Comparison of ENCODE assay signal across 1 cellular context in the genomic region with DNA sequence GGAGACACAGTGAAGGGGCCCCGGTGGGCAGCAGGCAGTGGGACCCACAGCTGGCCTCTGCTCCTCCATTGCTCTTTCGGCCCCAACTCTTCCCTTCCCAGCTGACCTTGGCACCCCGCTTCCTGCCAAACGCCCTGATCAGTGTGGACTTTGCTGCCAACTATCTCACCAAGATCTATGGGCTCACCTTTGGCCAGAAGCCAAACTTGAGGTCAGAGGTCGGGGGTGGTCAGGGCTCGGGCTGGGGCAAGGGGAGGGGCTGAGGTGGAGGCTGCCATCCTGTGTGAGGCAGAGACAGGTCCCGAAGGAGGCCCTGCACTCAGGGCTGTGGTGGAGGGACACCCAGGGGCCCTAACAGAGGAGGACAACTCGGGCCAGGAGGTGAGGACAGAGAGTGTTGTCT.
TF ChIP-seq lines count a peak whose summit lies in the region.

No MANE protein-coding gene starts in this region.

TF ChIP-seq in HepG2, 621 proteins besides CTCF, POLR2A, EP300 and RAD21 (continued from another document and continues in another):
- no peak for TF ChIP-seq ZNF343 (CRISPR knock-in tag; IDR thresholded peaks at IDR 0.05)
- TF ChIP-seq NRL (CRISPR knock-in tag; IDR thresholded peaks at IDR 0.05; ENCODE audit: borderline replicate concordance) = no peak
- no peak for TF ChIP-seq RELA (CRISPR knock-in tag; IDR thresholded peaks at IDR 0.05)
- TF ChIP-seq ZFX (CRISPR knock-in tag; IDR thresholded peaks at IDR 0.05; ENCODE audit: low read depth) = 0 out of 2 replicates have a peak, but pooled peaks have one; percentile 34
- no peak for TF ChIP-seq ELK4 (CRISPR knock-in tag; IDR thresholded peaks at IDR 0.05; ENCODE audit: borderline replicate concordance)
- no peak for TF ChIP-seq PAX8 (CRISPR knock-in tag; IDR thresholded peaks at IDR 0.05; ENCODE audit: borderline replicate concordance)
- peak; percentile 91 for TF ChIP-seq NR2F6 (IDR thresholded peaks at IDR 0.05)
- peak; percentile 94 for TF ChIP-seq NR2F6 (CRISPR knock-in tag; IDR thresholded peaks at IDR 0.05)
- no peak for TF ChIP-seq SIN3B (IDR thresholded peaks at IDR 0.05; ENCODE audit: low read length)
- TF ChIP-seq TEAD3 (CRISPR knock-in tag; optimal IDR thresholded peaks at IDR 0.05; ENCODE audit: borderline replicate concordance) = no peak
- TF ChIP-seq ZEB1 (IDR thresholded peaks at IDR 0.05; ENCODE audit: insufficient replicate concordance, low read depth) = no peak
- peak; percentile 59; the same call in 1 of the 2 replicates for TF ChIP-seq MEIS1 (CRISPR knock-in tag; IDR thresholded peaks at IDR 0.05; ENCODE audit: borderline replicate concordance)
- TF ChIP-seq, protein P1, sequence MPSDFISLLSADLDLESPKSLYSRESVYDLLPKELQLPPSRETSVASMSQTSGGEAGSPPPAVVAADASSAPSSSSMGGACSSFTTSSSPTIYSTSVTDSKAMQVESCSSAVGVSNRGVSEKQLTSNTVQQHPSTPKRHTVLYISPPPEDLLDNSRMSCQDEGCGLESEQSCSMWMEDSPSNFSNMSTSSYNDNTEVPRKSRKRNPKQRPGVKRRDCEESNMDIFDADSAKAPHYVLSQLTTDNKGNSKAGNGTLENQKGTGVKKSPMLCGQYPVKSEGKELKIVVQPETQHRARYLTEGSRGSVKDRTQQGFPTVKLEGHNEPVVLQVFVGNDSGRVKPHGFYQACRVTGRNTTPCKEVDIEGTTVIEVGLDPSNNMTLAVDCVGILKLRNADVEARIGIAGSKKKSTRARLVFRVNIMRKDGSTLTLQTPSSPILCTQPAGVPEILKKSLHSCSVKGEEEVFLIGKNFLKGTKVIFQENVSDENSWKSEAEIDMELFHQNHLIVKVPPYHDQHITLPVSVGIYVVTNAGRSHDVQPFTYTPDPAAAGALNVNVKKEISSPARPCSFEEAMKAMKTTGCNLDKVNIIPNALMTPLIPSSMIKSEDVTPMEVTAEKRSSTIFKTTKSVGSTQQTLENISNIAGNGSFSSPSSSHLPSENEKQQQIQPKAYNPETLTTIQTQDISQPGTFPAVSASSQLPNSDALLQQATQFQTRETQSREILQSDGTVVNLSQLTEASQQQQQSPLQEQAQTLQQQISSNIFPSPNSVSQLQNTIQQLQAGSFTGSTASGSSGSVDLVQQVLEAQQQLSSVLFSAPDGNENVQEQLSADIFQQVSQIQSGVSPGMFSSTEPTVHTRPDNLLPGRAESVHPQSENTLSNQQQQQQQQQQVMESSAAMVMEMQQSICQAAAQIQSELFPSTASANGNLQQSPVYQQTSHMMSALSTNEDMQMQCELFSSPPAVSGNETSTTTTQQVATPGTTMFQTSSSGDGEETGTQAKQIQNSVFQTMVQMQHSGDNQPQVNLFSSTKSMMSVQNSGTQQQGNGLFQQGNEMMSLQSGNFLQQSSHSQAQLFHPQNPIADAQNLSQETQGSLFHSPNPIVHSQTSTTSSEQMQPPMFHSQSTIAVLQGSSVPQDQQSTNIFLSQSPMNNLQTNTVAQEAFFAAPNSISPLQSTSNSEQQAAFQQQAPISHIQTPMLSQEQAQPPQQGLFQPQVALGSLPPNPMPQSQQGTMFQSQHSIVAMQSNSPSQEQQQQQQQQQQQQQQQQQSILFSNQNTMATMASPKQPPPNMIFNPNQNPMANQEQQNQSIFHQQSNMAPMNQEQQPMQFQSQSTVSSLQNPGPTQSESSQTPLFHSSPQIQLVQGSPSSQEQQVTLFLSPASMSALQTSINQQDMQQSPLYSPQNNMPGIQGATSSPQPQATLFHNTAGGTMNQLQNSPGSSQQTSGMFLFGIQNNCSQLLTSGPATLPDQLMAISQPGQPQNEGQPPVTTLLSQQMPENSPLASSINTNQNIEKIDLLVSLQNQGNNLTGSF (CRISPR knock-in tag; IDR thresholded peaks at IDR 0.05) = no peak
- TF ChIP-seq ZFP62 (CRISPR knock-in tag; IDR thresholded peaks at IDR 0.05) = no peak
- no peak for TF ChIP-seq HNF1A (IDR thresholded peaks at IDR 0.05; ENCODE audit: low read depth)
- TF ChIP-seq HNF1A (CRISPR knock-in tag; IDR thresholded peaks at IDR 0.05; ENCODE audit: borderline replicate concordance) = no peak
- no peak for TF ChIP-seq DMAP1 (CRISPR knock-in tag; IDR thresholded peaks at IDR 0.05)
- TF ChIP-seq ZNF777 (CRISPR knock-in tag; IDR thresholded peaks at IDR 0.05) = no peak
- no peak for TF ChIP-seq ZNF850 (CRISPR knock-in tag; conservative IDR thresholded peaks at IDR 0.05)
- peak; percentile 63 for TF ChIP-seq MED1 (CRISPR knock-in tag; IDR thresholded peaks at IDR 0.05)
- no peak for TF ChIP-seq ZSCAN20 (CRISPR knock-in tag; IDR thresholded peaks at IDR 0.05; ENCODE audit: borderline replicate concordance)
- TF ChIP-seq THAP7 (CRISPR knock-in tag; IDR thresholded peaks at IDR 0.05) = no peak
- TF ChIP-seq BHLHE40 (IDR thresholded peaks at IDR 0.05; ENCODE audit: low read length) = no peak
- no peak for TF ChIP-seq ZNF282 (IDR thresholded peaks at IDR 0.05; ENCODE audit: partially characterized antibody)
- no peak for TF ChIP-seq ZNF3 (CRISPR knock-in tag; IDR thresholded peaks at IDR 0.05)
- TF ChIP-seq RFX1 (IDR thresholded peaks at IDR 0.05) = no peak
- TF ChIP-seq ZNF598 (CRISPR knock-in tag; IDR thresholded peaks at IDR 0.05; ENCODE audit: borderline replicate concordance) = no peak
- no peak for TF ChIP-seq PRPF4 (IDR thresholded peaks at IDR 0.05; ENCODE audit: low read depth, low read length, poor library complexity, severe bottlenecking)
- no peak for TF ChIP-seq CCAR2 (optimal IDR thresholded peaks at IDR 0.05; ENCODE audit: low read depth, low read length)
- 0 out of 2 replicates have a peak, but pooled peaks have one; percentile 37 for TF ChIP-seq TARDBP (CRISPR knock-in tag; IDR thresholded peaks at IDR 0.05)
- TF ChIP-seq SPEN (CRISPR knock-in tag; IDR thresholded peaks at IDR 0.05; ENCODE audit: low read depth) = peak; percentile 43; the same call in 1 of the 2 replicates
- no peak for TF ChIP-seq ARID3A (IDR thresholded peaks at IDR 0.05; ENCODE audit: low read depth, low read length)
- TF ChIP-seq ZNF766 (CRISPR knock-in tag; IDR thresholded peaks at IDR 0.05; ENCODE audit: borderline replicate concordance) = no peak
- peak; percentile 65; the same call in 1 of the 2 replicates for TF ChIP-seq ZNF609 (CRISPR knock-in tag; IDR thresholded peaks at IDR 0.05; ENCODE audit: borderline replicate concordance)
- peak; percentile 51 for TF ChIP-seq ARID5B (CRISPR knock-in tag; IDR thresholded peaks at IDR 0.05)
- no peak for TF ChIP-seq ZNF510 (CRISPR knock-in tag; IDR thresholded peaks at IDR 0.05; ENCODE audit: low read depth)
- TF ChIP-seq MED8 (CRISPR knock-in tag; IDR thresholded peaks at IDR 0.05; ENCODE audit: insufficient replicate concordance) = no peak
